ENCODE assay signal across 6 cellular contexts in genomic region chr5:76741506-76741905, GRCh38. TPM values are rescaled to one million over a fixed set of nuclear protein-coding genes. Genes with fewer than 3 reads are reported as not detected.
DNase-seq lines count a peak whose midpoint lies in the region; ATAC-seq and TF ChIP-seq lines count a peak whose summit lies in the region.
"Not testable (repeated sequence)": the region's sequence is repeated elsewhere in the genome, so short reads cannot be mapped to it uniquely, and the experiment has no call there.

No MANE protein-coding gene starts in this region.

- not testable (repeated sequence) for TF ChIP-seq POLR2A in IMR-90 (IDR thresholded peaks at IDR 0.05; ENCODE audit: low read depth, low read length)

- not testable (repeated sequence) for H3K14ac ChIP-seq in IMR-90 (replicated peaks; ENCODE audit: low read depth, low read length)

- not testable (repeated sequence) for H3K9me3 ChIP-seq in IMR-90 (ENCODE audit: control insufficient read depth, insufficient read depth, low read length)

- H2BK20ac ChIP-seq in IMR-90 (ENCODE audit: low read depth, low read length) = peak overlapping the region; percentile 69; the same call in 1 of the 2 replicates

- POLR2A ChIA-PET in IMR-90 (lab: Charles Lee; ENCODE audit: unreplicated experiment) = not testable (repeated sequence)

- H3K27ac ChIP-seq in IMR-90 (ENCODE audit: insufficient read depth, low read length) = not testable (repeated sequence)

- H4K5ac ChIP-seq in IMR-90 (ENCODE audit: low read depth, low read length) = not testable (repeated sequence)

- H4K8ac ChIP-seq in IMR-90 (ENCODE audit: low read depth in 2 of 2, low read length in 2 of 2) = not testable (repeated sequence)

- peak overlapping the region; percentile 4; the same call in 1 of the 2 replicates for H2AK5ac ChIP-seq in IMR-90 (ENCODE audit: low read depth, low read length)

- peak overlapping the region; percentile 62; the same call in 1 of the 2 replicates for H2BK120ac ChIP-seq in IMR-90 (ENCODE audit: low read depth, low read length)

- H3K18ac ChIP-seq in IMR-90 (ENCODE audit: low read depth, low read length) = not testable (repeated sequence)

- H3K56ac ChIP-seq in IMR-90 (ENCODE audit: extremely low read depth, insufficient read depth, low read length) = not testable (repeated sequence)

- H4K20me1 ChIP-seq in IMR-90 (ENCODE audit: insufficient read depth, low read length) = not testable (repeated sequence)

- not testable (repeated sequence) for BruUV-seq in IMR-90 (replicated peaks; lab: Mats Ljungman, UMichigan)

- H3K23ac ChIP-seq in IMR-90 (ENCODE audit: low read depth, low read length) = not testable (repeated sequence)

- peaks cover 49% of the 10 kb centered on the region for H3K4me1 Mint-ChIP-seq in activated CD8-positive, alpha-beta memory T cell treated with anti-CD3 and anti-CD28 coated beads, Interleukin-2, amount 10 ng/mL, durations not matched to agents 7 days and 5 days
- peaks cover 30 to 40% of the 10 kb centered on the region in 2 donors for H3K4me1 Mint-ChIP-seq in effector memory CD8-positive, alpha-beta T cell (ENCODE audit: low read depth in 2 of 2)
- H3K4me1 Mint-ChIP-seq in natural killer cell = peaks cover 51 to 53% of the 10 kb centered on the region in 2 donors

- not testable (repeated sequence) for H3K9me1 ChIP-seq in IMR-90 (ENCODE audit: insufficient read depth, low read length)

- WGBS in IMR-90 (ENCODE audit: extremely low coverage in 2 of 2, insufficient read length in 1 of 2), 2 experiments = no CpG with 5 or more reads among the region's 4 CpGs

- not testable (repeated sequence) for H2AK9ac ChIP-seq in IMR-90 (replicated peaks; ENCODE audit: low read depth, low read length, poor library complexity)

- not testable (repeated sequence) for H3K4me3 Mint-ChIP-seq in activated CD8-positive, alpha-beta memory T cell treated with anti-CD3 and anti-CD28 coated beads, Interleukin-2, amount 10 ng/mL, durations not matched to agents 7 days and 5 days; effector memory CD8-positive, alpha-beta T cell
- peak overlapping the region; percentile 40 for H3K4me3 Mint-ChIP-seq in natural killer cell

- H2BK5ac ChIP-seq in IMR-90 (ENCODE audit: low read depth, low read length, poor library complexity, severe bottlenecking) = peak overlapping the region; percentile 19

- H3K27me3 ChIP-seq in IMR-90 (ENCODE audit: control insufficient read depth, insufficient read depth, low read length) = not testable (repeated sequence)

- H3K27me3 Mint-ChIP-seq in activated CD8-positive, alpha-beta memory T cell treated with anti-CD3 and anti-CD28 coated beads, Interleukin-2, amount 10 ng/mL, durations not matched to agents 7 days and 5 days; effector memory CD8-positive, alpha-beta T cell; natural killer cell (ENCODE audit: low read depth in 2 of 2): not testable (repeated sequence)

- not testable (repeated sequence) for ATAC-seq in IMR-90 (ENCODE audit: low read depth); activated CD8-positive, alpha-beta memory T cell treated with anti-CD3 and anti-CD28 coated beads, Interleukin-2, amount 10 ng/mL, durations not matched to agents 7 days and 5 days; effector memory CD8-positive, alpha-beta T cell (replicated peaks)
- ATAC-seq in natural killer cell = peak; percentile 13 to 35 (median 21)

- DNase-seq in DMS53 (lab: John Stamatoyannopoulos, UW) (peak; percentile 24), RPMI7951 (ENCODE audit: low read depth) (peak; percentile 16)
- not testable (repeated sequence) for DNase-seq in IMR-90; effector memory CD8-positive, alpha-beta T cell; natural killer cell
- peak; percentile 37 for DNase-seq in activated CD8-positive, alpha-beta memory T cell treated with anti-CD3 and anti-CD28 coated beads, Interleukin-2, amount 10 ng/mL, durations not matched to agents 7 days and 5 days

- not testable (repeated sequence) for H3K9me3 Mint-ChIP-seq in activated CD8-positive, alpha-beta memory T cell treated with anti-CD3 and anti-CD28 coated beads, Interleukin-2, amount 10 ng/mL, durations not matched to agents 7 days and 5 days (ENCODE audit: low read depth); effector memory CD8-positive, alpha-beta T cell; natural killer cell

- not testable (repeated sequence) for TF ChIP-seq CTCF in IMR-90 (conservative IDR thresholded peaks at IDR 0.05; ENCODE audit: low read depth, low read length); natural killer cell (IDR thresholded peaks at IDR 0.05)

- H3K4me2 ChIP-seq in IMR-90 (ENCODE audit: low read depth, low read length) = not testable (repeated sequence)

- H3K36me3 Mint-ChIP-seq in activated CD8-positive, alpha-beta memory T cell treated with anti-CD3 and anti-CD28 coated beads, Interleukin-2, amount 10 ng/mL, durations not matched to agents 7 days and 5 days; natural killer cell: not testable (repeated sequence)
- H3K36me3 Mint-ChIP-seq in effector memory CD8-positive, alpha-beta T cell (ENCODE audit: insufficient read depth) = peaks cover 32% of the 10 kb centered on the region

- H3K27ac Mint-ChIP-seq in activated CD8-positive, alpha-beta memory T cell treated with anti-CD3 and anti-CD28 coated beads, Interleukin-2, amount 10 ng/mL, durations not matched to agents 7 days and 5 days = peak overlapping the region; percentile 0
- H3K27ac Mint-ChIP-seq in effector memory CD8-positive, alpha-beta T cell = peak overlapping the region; percentile 18 to 97
- H3K27ac Mint-ChIP-seq in natural killer cell = peak overlapping the region; percentile 95 to 97

- H3K4me1 ChIP-seq in IMR-90 (ENCODE audit: control insufficient read depth, insufficient read depth, low read length) = not testable (repeated sequence)

- in situ Hi-C loops in IMR-90 (cut with MboI; ENCODE audit: low sequenced_read_pairs) = not testable (repeated sequence)

- H2AFZ ChIP-seq in IMR-90 (replicated peaks; ENCODE audit: low read length, poor library complexity) = not testable (repeated sequence)

- intact Hi-C loops in IMR-90 (cut with micrococcal nuclease) = not testable (repeated sequence)
- intact Hi-C loops in natural killer cell (cut with micrococcal nuclease) = loop anchor here (1.0 kb wide), 1 partner anchor 22 kb away; no protein-coding TSS in a partner anchor

- H2BK15ac ChIP-seq in IMR-90 (ENCODE audit: low read depth, low read length) = not testable (repeated sequence)

- dilution Hi-C loops in IMR-90 (cut with HindIII; ENCODE audit: low sequenced_read_pairs, unreplicated experiment) = not testable (repeated sequence)

- TF ChIP-seq RAD21 in IMR-90 (IDR thresholded peaks at IDR 0.05; ENCODE audit: low read length) = not testable (repeated sequence)

- CTCF ChIA-PET in IMR-90 (lab: Yijun Ruan, JAX) = interaction anchor here (0.6 kb wide), 1 partner anchor 31 kb away, joined by 6 read pairs; no protein-coding TSS in a partner anchor
- CTCF ChIA-PET in activated CD8-positive, alpha-beta memory T cell treated with anti-CD3 and anti-CD28 coated beads, Interleukin-2, amount 10 ng/mL, durations not matched to agents 7 days and 5 days (lab: Charles Lee) = interaction anchor here (1.3 to 6.6 kb wide), 3 partner anchors 11 to 114 kb away, joined by 4 to 67 read pairs (median 5); no protein-coding TSS in a partner anchor

- not testable (repeated sequence) for H3K79me1 ChIP-seq in IMR-90 (ENCODE audit: low read depth in 1 of 2, low read length in 2 of 2)

- 0 out of 2 replicates have a peak overlapping the region, but pooled peaks have one; percentile 23 for H4K91ac ChIP-seq in IMR-90 (ENCODE audit: insufficient read depth, low read depth, low read length)

- not testable (repeated sequence) for H3K36me3 ChIP-seq in IMR-90 (ENCODE audit: control insufficient read depth, insufficient read depth, low read length)

- not testable (repeated sequence) for H3K9ac ChIP-seq in IMR-90 (ENCODE audit: low read depth, low read length)

- not testable (repeated sequence) for H3K4me3 ChIP-seq in IMR-90 (ENCODE audit: insufficient read depth, low read depth, low read length)

- peak overlapping the region; percentile 40 for H3K4ac ChIP-seq in IMR-90 (ENCODE audit: low read depth, low read length)

RNA-seq across cellular contexts. Expression of gene F2R, which starts 25.6 kb away (rescaled TPM):
- 85.7 and 96.7 TPM in 2 replicates for total RNA-seq in IMR-90 (2012; rRNA removed)
- polyA plus RNA-seq in IMR-90 (2012; rRNA removed) = 135 and 147 TPM in 2 replicates
- 76.8 and 100 TPM in 2 replicates for polyA plus RNA-seq in IMR-90 (2012; cell fraction: cytosol; rRNA removed)
- 17.8 and 49.6 TPM in 2 replicates for polyA plus RNA-seq in IMR-90 (2012; cell fraction: nucleus; rRNA removed; ENCODE audit: low replicate concordance)
- 130 and 137 TPM in 2 replicates for total RNA-seq in RPMI7951 (2014; rRNA removed; shearing (Covaris generic))
- total RNA-seq in activated CD8-positive, alpha-beta memory T cell treated with anti-CD3 and anti-CD28 coated beads, Interleukin-2, amount 10 ng/mL, durations not matched to agents 7 days and 5 days = 10 to 100 TPM; 39.7 to 44.7 TPM
- total RNA-seq in natural killer cell = 10 to 100 TPM; 43.2 to 53.9 (median 50.1) TPM

Comparison
In these comparisons a context has a peak if more than half of its experiments do, and no peak if none do; other contexts are left out.
1. H3K27ac Mint-ChIP-seq: peak in every context shown above with its lines; median percentile 96 in natural killer cell; 58 in effector memory CD8-positive, alpha-beta T cell; 0 in activated CD8-positive, alpha-beta memory T cell treated with anti-CD3 and anti-CD28 coated beads, Interleukin-2, amount 10 ng/mL, durations not matched to agents 7 days and 5 days.